In the genomic region with DNA sequence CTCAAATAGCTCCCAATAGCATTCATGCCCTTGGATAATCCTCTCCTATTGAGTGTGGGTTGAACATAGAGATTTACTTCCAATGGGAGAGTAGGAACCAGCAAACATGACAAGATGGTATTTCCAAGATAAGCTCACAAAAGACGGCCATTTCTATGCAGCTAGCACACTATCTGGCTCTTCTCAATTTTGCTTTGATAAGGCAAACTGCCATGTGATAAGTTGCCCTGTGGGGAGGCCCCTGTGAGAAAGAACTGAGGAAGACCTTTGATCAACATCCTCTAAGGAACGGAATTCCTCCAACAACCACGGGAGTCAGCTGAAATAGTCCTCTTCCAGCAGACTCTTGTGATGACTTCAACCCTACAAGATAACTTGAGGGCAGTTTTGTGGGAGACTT, we compare ENCODE assay signal across 38 cellular contexts.
"Had no signal": no experiment of that assay in that cellular context is flagged by ENCODE, and none has a peak within 500 bp of the region (broad histone marks: within the 10 kb centered on the region; RNA-seq: fewer than 3 reads in every experiment).

No MANE protein-coding gene starts in this region.

- H3K27ac ChIP-seq: adrenal gland, body of pancreas, breast epithelium, PC-9, RWPE1, VCaP had no signal

- DNase-seq: activated B cell treated with CpG ODN at 0.5 μM for 24 hours; activated CD4-positive, alpha-beta memory T cell treated with anti-CD3 and anti-CD28 coated beads for 36 hours; activated CD4-positive, alpha-beta T cell treated with anti-CD3 and anti-CD28 coated beads for 4 hours; activated CD4-positive, alpha-beta T cell treated with anti-CD3 and anti-CD28 coated beads, Interleukin-2, amount 50 U/mL, for 1 hour; activated CD4-positive, CD25-positive, alpha-beta regulatory T cell treated with anti-CD3 and anti-CD28 coated beads, Interleukin-2, amount 50 U/mL, for 72 hours; activated CD8-positive, alpha-beta memory T cell treated with anti-CD3 and anti-CD28 coated beads, Interleukin-2, amount 50 U/mL, for 4 hours; activated gamma-delta T cell treated with Interleukin-2 at 50 U/mL for 16 hours; activated naive CD4-positive, alpha-beta T cell treated with anti-CD3 and anti-CD28 coated beads for 36 hours; activated T-cell treated with anti-CD3 and anti-CD28 coated beads for 4 hours; activated T-cell treated with anti-CD3 and anti-CD28 coated beads, Interleukin-2, amount 50 U/mL, for 4 hours; adrenal gland; body of pancreas; caudate nucleus; cerebellar nuclear complex; Karpas-422; NCI-H1105; NCI-H1417 treated with DMSO at 0.1 percent for 48 hours; NCI-H1694; NCI-H1930; NCI-H2081 treated with DMSO at 0.1 percent for 48 hours; NCI-H226; NCI-H446 treated with DMSO at 0.1 percent for 48 hours; NCI-H524; NCI-H69; NCI-H82; PC-9; SIG-M5; T-helper 1 cell; T-helper 2 cell; T-helper 9 cell had no signal

- H2AFZ ChIP-seq: PC-9 had no signal

- H3K36me3 ChIP-seq: adrenal gland, breast epithelium had no signal

- FAIRE-seq: astrocyte, RCC 7860 had no signal

- H3K9me3 ChIP-seq: adrenal gland, body of pancreas had no signal

- H3K4me1 ChIP-seq: adrenal gland, body of pancreas, breast epithelium had no signal

- H3K4me3 ChIP-seq: adrenal gland, body of pancreas, breast epithelium, PC-9 had no signal

- ATAC-seq: activated naive CD4-positive, alpha-beta T cell treated with anti-CD3 and anti-CD28 coated beads, Interleukin-2, amount 50 U/mL, for 72 hours; activated T-cell treated with anti-CD3 and anti-CD28 coated beads, Interleukin-2, amount 50 U/mL, for 4 hours; body of pancreas; Right ventricle myocardium inferior; SK-N-SH treated with all-trans-retinoic acid at 6 μM for 48 hours had no signal

- H3K4me2 ChIP-seq: PC-9 had no signal

- H3K27me3 ChIP-seq: adrenal gland, body of pancreas, breast epithelium had no signal
